In the genomic region with DNA sequence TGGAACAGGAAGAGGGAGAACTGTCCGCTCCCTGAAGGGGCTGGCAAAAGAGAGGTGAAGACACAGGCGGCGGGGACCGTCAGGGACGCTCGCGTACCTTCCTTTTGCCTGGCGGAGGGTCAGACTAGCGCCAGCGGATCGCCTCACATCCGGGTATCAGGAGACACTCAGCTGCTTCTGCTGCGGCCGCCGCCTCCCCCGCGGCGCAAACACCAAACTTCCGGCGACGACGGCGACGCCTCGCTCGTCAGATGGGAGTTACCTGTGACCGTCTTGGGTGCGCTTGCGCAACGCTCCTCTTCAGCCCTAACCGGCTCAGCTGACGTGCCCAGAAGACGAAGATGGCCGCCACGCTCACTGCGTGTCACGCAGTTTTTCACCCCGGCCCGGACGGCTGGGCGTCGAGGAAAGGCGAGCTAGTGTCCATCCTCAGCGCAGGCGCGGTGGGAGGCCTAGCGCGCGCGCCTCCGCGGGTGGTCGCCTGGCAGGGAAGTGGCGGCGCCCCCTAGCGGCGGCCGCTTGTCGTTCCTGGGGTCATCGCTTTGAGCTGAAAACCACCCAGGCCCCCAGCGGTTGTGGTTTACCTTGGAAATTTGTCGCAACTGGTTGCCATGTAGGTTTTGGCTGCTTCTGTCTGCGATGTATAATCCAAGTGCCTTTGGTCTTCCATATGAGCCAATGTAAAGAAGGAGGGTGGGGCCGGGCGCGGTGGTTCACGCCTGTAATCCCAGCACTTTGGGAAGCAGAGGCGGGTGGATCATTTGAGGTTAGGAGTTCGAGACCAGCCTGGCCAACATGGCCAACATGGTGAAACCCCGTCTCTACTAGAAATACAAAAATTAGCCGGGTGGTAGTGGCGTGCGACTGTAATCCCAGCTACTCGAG, we compare ENCODE assay signal across 8 cellular contexts. TPM values are rescaled to one million over a fixed set of nuclear protein-coding genes. Genes with fewer than 3 reads are reported as not detected.
A peak's percentile ranks its signal among the peaks of the same experiment; 100 is the strongest.
DNase-seq lines count a peak whose midpoint lies in the region; ATAC-seq and TF ChIP-seq lines count a peak whose summit lies in the region.

TSS of gene ESCO1 (minus strand) at position 179 of the 885 bp plus-strand sequence. CDS start 25,861 bp downstream, outside the sequence.

- ATAC-seq in GM19328 (IDR thresholded peaks at IDR 0.05; ENCODE audit: unreplicated experiment) (peak; percentile 79), HG03520 (IDR thresholded peaks at IDR 0.05; ENCODE audit: unreplicated experiment) (peak; percentile 86), left lobe of liver (peak; percentile 85)

- H3K9me3 Mint-ChIP-seq in CD14-positive monocyte, result no peaks in the 10 kb centered on the region
- H3K9me3 Mint-ChIP-seq in activated CD4-positive, alpha-beta T cell treated with anti-CD3 and anti-CD28 coated beads, Interleukin-2, amount 10 ng/mL, durations not matched to agents 7 days and 5 days, result no peaks in the 10 kb centered on the region

- peak within 1 kb of the TSS; percentile 97 to 100 (median 99) for H3K27ac Mint-ChIP-seq in CD14-positive monocyte
- H3K27ac Mint-ChIP-seq in activated CD4-positive, alpha-beta T cell treated with anti-CD3 and anti-CD28 coated beads, Interleukin-2, amount 10 ng/mL, durations not matched to agents 7 days and 5 days, result peak within 1 kb of the TSS; percentile 99

- H3K36me3 Mint-ChIP-seq in CD14-positive monocyte, result peaks cover 2 to 3% of the 10 kb centered on the region in 2 donors
- peaks cover 3% of the 10 kb centered on the region for H3K36me3 Mint-ChIP-seq in activated CD4-positive, alpha-beta T cell treated with anti-CD3 and anti-CD28 coated beads, Interleukin-2, amount 10 ng/mL, durations not matched to agents 7 days and 5 days (ENCODE audit: low read depth)

- DNase-seq in CD14-positive monocyte (ENCODE audit: low spot score) (peak; percentile 98), NCI-H526 treated with DMSO at 0.1 percent for 48 hours (lab: John Stamatoyannopoulos, UW) (peak; percentile 94), dedifferentiated amniotic fluid mesenchymal stem cell (ENCODE audit: extremely low spot score) (peak; percentile 89), left lobe of liver (ENCODE audit: low spot score) (peak; percentile 96)
- DNase-seq in activated CD4-positive, alpha-beta T cell treated with anti-CD3 and anti-CD28 coated beads, Interleukin-2, amount 10 ng/mL, durations not matched to agents 7 days and 5 days, result peak; percentile 95
- peak; percentile 88 for DNase-seq in stimulated activated CD4-positive, alpha-beta T cell treated with anti-CD3 and anti-CD28 coated beads, Interleukin-2, amount 100 ng/mL, for 4 hours (ENCODE audit: low read depth)

- CTCF ChIA-PET in activated CD4-positive, alpha-beta T cell treated with anti-CD3 and anti-CD28 coated beads, Interleukin-2, amount 10 ng/mL, durations not matched to agents 7 days and 5 days (lab: Charles Lee), result interaction anchor here (0.6 to 8.9 kb wide), 38 partner anchors 10 to 1665 kb away, joined by 3 to 139 read pairs (median 4); partner anchors contain the start of genes ABHD3, MIB1, ROCK1 and SNRPD1

- H3K27me3 Mint-ChIP-seq in CD14-positive monocyte (ENCODE audit: low read depth in 3 of 3), result peaks cover 0 to 8% (median 0%) of the 10 kb centered on the region in 3 donors
- H3K27me3 Mint-ChIP-seq in activated CD4-positive, alpha-beta T cell treated with anti-CD3 and anti-CD28 coated beads, Interleukin-2, amount 10 ng/mL, durations not matched to agents 7 days and 5 days, result peaks cover 4% of the 10 kb centered on the region

- intact Hi-C loops in CD14-positive monocyte (cut with micrococcal nuclease), result loop anchor here (5.0 kb wide), 2 partner anchors 102 to 142 kb away; partner anchors contain the start of genes ABHD3 (in 1 of the 2) and MIB1 (in 1 of the 2)

- POLR2A ChIA-PET in activated CD4-positive, alpha-beta T cell treated with anti-CD3 and anti-CD28 coated beads, Interleukin-2, amount 10 ng/mL, durations not matched to agents 7 days and 5 days (lab: Charles Lee), result interaction anchor here (0.6 to 1.6 kb wide), 2 partner anchors 12 to 15 kb away, joined by 3 to 12 read pairs; partner anchors contain the start of gene SNRPD1

- H3K4me3 Mint-ChIP-seq in CD14-positive monocyte, result peak within 1 kb of the TSS; percentile 95 to 99
- peak within 1 kb of the TSS; percentile 91 for H3K4me3 Mint-ChIP-seq in activated CD4-positive, alpha-beta T cell treated with anti-CD3 and anti-CD28 coated beads, Interleukin-2, amount 10 ng/mL, durations not matched to agents 7 days and 5 days

- peak; percentile 99 for TF ChIP-seq CTCF in CD14-positive monocyte (IDR thresholded peaks at IDR 0.05)

- H3K4me1 Mint-ChIP-seq in CD14-positive monocyte, result peaks cover 38% of the 10 kb centered on the region
- H3K4me1 Mint-ChIP-seq in activated CD4-positive, alpha-beta T cell treated with anti-CD3 and anti-CD28 coated beads, Interleukin-2, amount 10 ng/mL, durations not matched to agents 7 days and 5 days, result peaks cover 30% of the 10 kb centered on the region

RNA-seq across cellular contexts. Expression of gene ESCO1, which starts in this region (rescaled TPM):
- 1 to 10 TPM; 1.3 to 2.5 TPM for polyA plus RNA-seq in CD14-positive monocyte
- 10 to 100 TPM; 19.3 to 23.3 TPM for total RNA-seq in activated CD4-positive, alpha-beta T cell treated with anti-CD3 and anti-CD28 coated beads, Interleukin-2, amount 10 ng/mL, durations not matched to agents 7 days and 5 days
- 5.1 TPM for total RNA-seq in left lobe of liver

Comparison
In these comparisons a context has a peak if more than half of its experiments do, and no peak if none do; other contexts are left out.
1. Peak in every context shown above with its lines: DNase-seq and ATAC-seq.